ENCODE assay signal across 10 cellular contexts in genomic region chr15:52076889-52077781, GRCh38. TPM values are rescaled to one million over a fixed set of nuclear protein-coding genes. Genes with fewer than 3 reads are reported as not detected.
A peak's percentile ranks its signal among the peaks of the same experiment; 100 is the strongest.
DNase-seq lines count a peak whose midpoint lies in the region; ATAC-seq and TF ChIP-seq lines count a peak whose summit lies in the region.
"Had no signal": no experiment of that assay in that cellular context is flagged by ENCODE, and none has a peak within 500 bp of the region (broad histone marks: within the 10 kb centered on the region; RNA-seq: fewer than 3 reads in every experiment).

No MANE protein-coding gene starts in this region.

- H3K9me3 Mint-ChIP-seq in activated CD4-positive, alpha-beta T cell treated with anti-CD3 and anti-CD28 coated beads, Interleukin-2, amount 10 ng/mL, durations not matched to agents 7 days and 5 days: no peaks in the 10 kb centered on the region
- H3K9me3 Mint-ChIP-seq: T-helper 1 cell treated with Interleukin-12 subunit alpha and Interleukin-12 subunit beta and Interleukin-4 antibody, amounts not matched to agents 30 μg/mL and 1 μg/mL, for 36 hours had no signal

- peak overlapping the region; percentile 45; the same call in 1 of the 2 replicates for H3K56ac ChIP-seq in IMR-90 (ENCODE audit: extremely low read depth, insufficient read depth, low read length)

- H3K4me1 ChIP-seq in IMR-90 (ENCODE audit: control insufficient read depth, insufficient read depth, low read length) (peaks cover 15% of the 10 kb centered on the region), colonic mucosa (no peaks in the 10 kb centered on the region), ascending aorta (no peaks in the 10 kb centered on the region), lower lobe of right lung (peaks cover 6% of the 10 kb centered on the region)

- DNase-seq in activated CD4-positive, alpha-beta T cell treated with anti-CD3 and anti-CD28 coated beads for 48 hours: peak; percentile 35
- no peak for DNase-seq in activated CD4-positive, alpha-beta T cell treated with anti-CD3 and anti-CD28 coated beads, Interleukin-2, amount 10 ng/mL, durations not matched to agents 7 days and 5 days
- DNase-seq in IMR-90 (peak; percentile 90), colonic mucosa (peak; percentile 50), NCI-H524 (lab: John Stamatoyannopoulos, UW) (no peak), ascending aorta (ENCODE audit: low spot score in 2 of 2) (no peak), lower lobe of right lung (no peak)

- in situ Hi-C loops in IMR-90 (cut with MboI; ENCODE audit: low sequenced_read_pairs): no loop called here

- TF ChIP-seq RAD21 in IMR-90 (IDR thresholded peaks at IDR 0.05; ENCODE audit: low read length): no peak; the same call in 1 of the 2 replicates

- H2AFZ ChIP-seq in IMR-90 (replicated peaks; ENCODE audit: low read length, poor library complexity): peak overlapping the region; percentile 85

- no peaks in the 10 kb centered on the region for H3K36me3 Mint-ChIP-seq in activated CD4-positive, alpha-beta T cell treated with anti-CD3 and anti-CD28 coated beads, Interleukin-2, amount 10 ng/mL, durations not matched to agents 7 days and 5 days (ENCODE audit: low read depth)

- CTCF ChIA-PET in activated CD4-positive, alpha-beta T cell treated with anti-CD3 and anti-CD28 coated beads, Interleukin-2, amount 10 ng/mL, durations not matched to agents 7 days and 5 days (lab: Charles Lee): interaction anchor here (0.6 to 2.7 kb wide), 7 partner anchors 7 to 97 kb away, joined by 3 to 13 read pairs (median 4); no protein-coding TSS in a partner anchor
- CTCF ChIA-PET in IMR-90 (lab: Yijun Ruan, JAX): interaction anchor here (0.6 to 1.4 kb wide), 3 partner anchors 48 to 571 kb away, joined by 3 to 4 read pairs (median 3); no protein-coding TSS in a partner anchor

- H3K4me3 ChIP-seq in IMR-90 (ENCODE audit: insufficient read depth, low read depth, low read length): no peak overlapping the region
- H3K4me3 ChIP-seq in colonic mucosa: no peak overlapping the region
- H3K4me3 ChIP-seq in skin epidermis: no peak overlapping the region
- H3K4me3 ChIP-seq in ascending aorta: no peak overlapping the region
- no peak overlapping the region for H3K4me3 ChIP-seq in lower lobe of right lung

- H3K9me3 ChIP-seq in IMR-90 (ENCODE audit: control insufficient read depth, insufficient read depth, low read length) (no peaks in the 10 kb centered on the region), colonic mucosa (no peaks in the 10 kb centered on the region), ascending aorta (no peaks in the 10 kb centered on the region), lower lobe of right lung (no peaks in the 10 kb centered on the region)

- H3K27me3 ChIP-seq in IMR-90 (ENCODE audit: control insufficient read depth, insufficient read depth, low read length) (no peaks in the 10 kb centered on the region), colonic mucosa (no peaks in the 10 kb centered on the region), ascending aorta (no peaks in the 10 kb centered on the region), lower lobe of right lung (ENCODE audit: low read depth) (no peaks in the 10 kb centered on the region)

- H4K5ac ChIP-seq in IMR-90 (ENCODE audit: low read depth, low read length): peak overlapping the region; percentile 57

- no peaks in the 10 kb centered on the region for H3K27me3 Mint-ChIP-seq in activated CD4-positive, alpha-beta T cell treated with anti-CD3 and anti-CD28 coated beads, Interleukin-2, amount 10 ng/mL, durations not matched to agents 7 days and 5 days

- H4K91ac ChIP-seq in IMR-90 (ENCODE audit: insufficient read depth, low read depth, low read length): peak overlapping the region; percentile 94

- H3K9ac ChIP-seq in IMR-90 (ENCODE audit: low read depth, low read length): peak overlapping the region; percentile 40; the same call in 1 of the 2 replicates
- H3K9ac ChIP-seq in colonic mucosa (ENCODE audit: low read depth in 2 of 2, low read length in 2 of 2): no peak overlapping the region

- 0 out of 2 replicates have a peak, but pooled peaks have one; percentile 23 for TF ChIP-seq POLR2A in IMR-90 (IDR thresholded peaks at IDR 0.05; ENCODE audit: low read depth, low read length)

- no CpG with 5 or more reads among the region's 11 CpGs for WGBS in IMR-90 (ENCODE audit: extremely low coverage in 2 of 2, insufficient read length in 1 of 2), 2 experiments

- peak overlapping the region; percentile 95 for H3K18ac ChIP-seq in IMR-90 (ENCODE audit: low read depth, low read length)

- no TSS peak for BruUV-seq in IMR-90 (replicated peaks; lab: Mats Ljungman, UMichigan)

- peak overlapping the region; percentile 96 for H3K4ac ChIP-seq in IMR-90 (ENCODE audit: low read depth, low read length)

- no peak for TF ChIP-seq CTCF in IMR-90 (conservative IDR thresholded peaks at IDR 0.05; ENCODE audit: low read depth, low read length)
- TF ChIP-seq CTCF in colonic mucosa (IDR thresholded peaks at IDR 0.05): no peak
- TF ChIP-seq CTCF in ascending aorta (IDR thresholded peaks at IDR 0.05): no peak
- no peak for TF ChIP-seq CTCF in lower lobe of right lung (IDR thresholded peaks at IDR 0.05)

- peak overlapping the region; percentile 45 for H2AK9ac ChIP-seq in IMR-90 (replicated peaks; ENCODE audit: low read depth, low read length, poor library complexity)

- peak overlapping the region; percentile 90 for H2AK5ac ChIP-seq in IMR-90 (ENCODE audit: low read depth, low read length)

- ATAC-seq in IMR-90 (ENCODE audit: low read depth): peak; percentile 90
- no peak for ATAC-seq in lower lobe of right lung

- H3K79me1 ChIP-seq in IMR-90 (ENCODE audit: low read depth in 1 of 2, low read length in 2 of 2): no peaks in the 10 kb centered on the region

- no peak overlapping the region for H3K4me3 Mint-ChIP-seq in activated CD4-positive, alpha-beta T cell treated with anti-CD3 and anti-CD28 coated beads, Interleukin-2, amount 10 ng/mL, durations not matched to agents 7 days and 5 days
- H3K4me3 Mint-ChIP-seq: B cell; T-helper 1 cell treated with Interleukin-12 subunit alpha and Interleukin-12 subunit beta and Interleukin-4 antibody, amounts not matched to agents 30 μg/mL and 1 μg/mL, for 36 hours had no signal

- intact Hi-C loops in IMR-90 (cut with micrococcal nuclease) (no loop called here), colonic mucosa (cut with DNase I) (no loop called here), ascending aorta (cut with DNase I) (loop anchor here (5.0 kb wide), 1 partner anchor 105 kb away; the partner anchor contains the start of gene LEO1), lower lobe of right lung (cut with DNase I) (no loop called here)

- H3K4me2 ChIP-seq in IMR-90 (ENCODE audit: low read depth, low read length): peak overlapping the region; percentile 18

- peak overlapping the region; percentile 91 for H2BK5ac ChIP-seq in IMR-90 (ENCODE audit: low read depth, low read length, poor library complexity, severe bottlenecking)

- peak overlapping the region; percentile 65 for H3K27ac ChIP-seq in IMR-90 (ENCODE audit: insufficient read depth, low read length)
- H3K27ac ChIP-seq in colonic mucosa: no peak overlapping the region
- H3K27ac ChIP-seq in skin epidermis: peak overlapping the region in 20 of 21 experiments; percentile 66 to 91 (median 78)
- no peak overlapping the region for H3K27ac ChIP-seq in ascending aorta
- no peak overlapping the region for H3K27ac ChIP-seq in lower lobe of right lung

- H2BK20ac ChIP-seq in IMR-90 (ENCODE audit: low read depth, low read length): peak overlapping the region; percentile 89

- H4K8ac ChIP-seq in IMR-90 (ENCODE audit: low read depth in 2 of 2, low read length in 2 of 2): peak overlapping the region; percentile 36 to 94

- dilution Hi-C loops in IMR-90 (cut with HindIII; ENCODE audit: low sequenced_read_pairs, unreplicated experiment): no loop called here

- no peaks in the 10 kb centered on the region for H3K36me3 ChIP-seq in IMR-90 (ENCODE audit: control insufficient read depth, insufficient read depth, low read length)
- H3K36me3 ChIP-seq in colonic mucosa: no peaks in the 10 kb centered on the region
- no peaks in the 10 kb centered on the region for H3K36me3 ChIP-seq in ascending aorta
- no peaks in the 10 kb centered on the region for H3K36me3 ChIP-seq in lower lobe of right lung

- H3K27ac Mint-ChIP-seq in activated CD4-positive, alpha-beta T cell treated with anti-CD3 and anti-CD28 coated beads, Interleukin-2, amount 10 ng/mL, durations not matched to agents 7 days and 5 days: no peak overlapping the region
- H3K27ac Mint-ChIP-seq: B cell; T-helper 1 cell treated with Interleukin-12 subunit alpha and Interleukin-12 subunit beta and Interleukin-4 antibody, amounts not matched to agents 30 μg/mL and 1 μg/mL, for 36 hours had no signal

- peaks cover 19% of the 10 kb centered on the region for H3K4me1 Mint-ChIP-seq in activated CD4-positive, alpha-beta T cell treated with anti-CD3 and anti-CD28 coated beads, Interleukin-2, amount 10 ng/mL, durations not matched to agents 7 days and 5 days

- no peaks in the 10 kb centered on the region for H4K20me1 ChIP-seq in IMR-90 (ENCODE audit: insufficient read depth, low read length)

- peaks cover 18% of the 10 kb centered on the region for H3K9me1 ChIP-seq in IMR-90 (ENCODE audit: insufficient read depth, low read length)

- POLR2A ChIA-PET in activated CD4-positive, alpha-beta T cell treated with anti-CD3 and anti-CD28 coated beads, Interleukin-2, amount 10 ng/mL, durations not matched to agents 7 days and 5 days (lab: Charles Lee): no interaction called here
- POLR2A ChIA-PET in IMR-90 (lab: Charles Lee; ENCODE audit: unreplicated experiment): no interaction called here

- peak overlapping the region; percentile 98; the same call in 2 of the 3 replicates for H2BK15ac ChIP-seq in IMR-90 (ENCODE audit: low read depth, low read length)

- H2BK120ac ChIP-seq in IMR-90 (ENCODE audit: low read depth, low read length): peak overlapping the region; percentile 98

- peak overlapping the region; percentile 96 for H3K14ac ChIP-seq in IMR-90 (replicated peaks; ENCODE audit: low read depth, low read length)

- H3K23ac ChIP-seq in IMR-90 (ENCODE audit: low read depth, low read length): peak overlapping the region; percentile 96

RNA-seq across cellular contexts. Expression of gene BCL2L10, which starts 35.4 kb away (rescaled TPM):
- total RNA-seq in activated CD4-positive, alpha-beta T cell treated with anti-CD3 and anti-CD28 coated beads, Interleukin-2, amount 10 ng/mL, durations not matched to agents 7 days and 5 days: under 1 TPM in 1 of 2 experiments, not detected in 1; 0.27 TPM
- total RNA-seq in IMR-90 (2012; rRNA removed) (not detected in 2 replicates), colonic mucosa (1 to 10 TPM in 1 of 2 donors, under 1 TPM in 1; 0.77 to 2.1 TPM), ascending aorta (not detected), lower lobe of right lung (not detected)
- polyA plus RNA-seq in IMR-90 (2012; rRNA removed): not detected in 2 replicates
- polyA plus RNA-seq in IMR-90 (2012; cell fraction: cytosol; rRNA removed): 0.07 and 0.08 TPM in 2 replicates
- 0.10 and 0.31 TPM in 2 replicates for polyA plus RNA-seq in IMR-90 (2012; cell fraction: nucleus; rRNA removed; ENCODE audit: low replicate concordance)

RNA-seq across cellular contexts. Expression of gene MAPK6, which starts 58.1 kb away (rescaled TPM):
- total RNA-seq in activated CD4-positive, alpha-beta T cell treated with anti-CD3 and anti-CD28 coated beads, Interleukin-2, amount 10 ng/mL, durations not matched to agents 7 days and 5 days: 10 to 100 TPM; 23.4 to 25.4 TPM
- 60.6 and 84.2 TPM in 2 replicates for total RNA-seq in IMR-90 (2012; rRNA removed)
- 17.9 and 22.6 TPM in 2 replicates for polyA plus RNA-seq in IMR-90 (2012; rRNA removed)
- 5.0 and 5.8 TPM in 2 replicates for polyA plus RNA-seq in IMR-90 (2012; cell fraction: cytosol; rRNA removed)
- polyA plus RNA-seq in IMR-90 (2012; cell fraction: nucleus; rRNA removed; ENCODE audit: low replicate concordance): 2.0 and 13.3 TPM in 2 replicates
- total RNA-seq in colonic mucosa: 10 to 100 TPM; 47.5 to 71.9 TPM
- total RNA-seq in ascending aorta: 32.1 TPM
- total RNA-seq in lower lobe of right lung: 21.1 TPM

Comparison
In these comparisons a context has a peak if more than half of its experiments do, and no peak if none do; other contexts are left out.
1. DNase-seq: peak in activated CD4-positive, alpha-beta T cell treated with anti-CD3 and anti-CD28 coated beads for 48 hours (single experiment), IMR-90 (single experiment) and colonic mucosa (single experiment); none in activated CD4-positive, alpha-beta T cell treated with anti-CD3 and anti-CD28 coated beads, Interleukin-2, amount 10 ng/mL, durations not matched to agents 7 days and 5 days (single experiment), NCI-H524 (0 of 2), ascending aorta (0 of 2) and lower lobe of right lung (single experiment).
2. H3K27ac ChIP-seq: peak in IMR-90 (single experiment) and skin epidermis (20 of 21); none in colonic mucosa (single experiment), ascending aorta (0 of 2) and lower lobe of right lung (single experiment).